1 cellular context compared by ENCODE assay signal in the genomic region with DNA sequence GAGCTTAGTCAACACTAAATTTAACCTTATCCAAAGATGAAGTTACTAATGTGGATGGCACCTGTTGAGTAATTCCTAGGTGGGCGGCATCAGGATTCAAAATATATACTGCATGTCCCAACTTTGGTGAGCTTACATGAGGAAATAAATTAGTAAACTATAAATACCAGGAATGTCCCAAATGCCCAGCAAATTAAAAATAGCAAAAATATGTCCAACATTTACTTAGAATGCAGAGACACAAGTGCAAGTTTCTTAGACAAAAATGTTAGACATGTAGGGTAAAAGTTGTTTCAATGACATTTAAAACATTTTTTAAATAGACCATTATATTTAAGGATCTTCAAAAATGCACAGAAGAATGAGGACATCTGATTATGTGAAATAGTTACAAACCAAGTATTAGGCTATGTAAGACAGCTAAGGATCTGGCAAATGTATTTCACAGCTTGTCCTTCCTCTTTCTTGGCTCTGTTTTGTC.
TF ChIP-seq lines count a peak whose summit lies in the region.

No MANE protein-coding gene starts in this region.

TF ChIP-seq in SK-N-SH treated with all-trans-retinoic acid at 6 μM for 48 hours, 23 proteins besides CTCF, POLR2A, EP300 and RAD21 (continued from another document):
- TF ChIP-seq, protein P1, sequence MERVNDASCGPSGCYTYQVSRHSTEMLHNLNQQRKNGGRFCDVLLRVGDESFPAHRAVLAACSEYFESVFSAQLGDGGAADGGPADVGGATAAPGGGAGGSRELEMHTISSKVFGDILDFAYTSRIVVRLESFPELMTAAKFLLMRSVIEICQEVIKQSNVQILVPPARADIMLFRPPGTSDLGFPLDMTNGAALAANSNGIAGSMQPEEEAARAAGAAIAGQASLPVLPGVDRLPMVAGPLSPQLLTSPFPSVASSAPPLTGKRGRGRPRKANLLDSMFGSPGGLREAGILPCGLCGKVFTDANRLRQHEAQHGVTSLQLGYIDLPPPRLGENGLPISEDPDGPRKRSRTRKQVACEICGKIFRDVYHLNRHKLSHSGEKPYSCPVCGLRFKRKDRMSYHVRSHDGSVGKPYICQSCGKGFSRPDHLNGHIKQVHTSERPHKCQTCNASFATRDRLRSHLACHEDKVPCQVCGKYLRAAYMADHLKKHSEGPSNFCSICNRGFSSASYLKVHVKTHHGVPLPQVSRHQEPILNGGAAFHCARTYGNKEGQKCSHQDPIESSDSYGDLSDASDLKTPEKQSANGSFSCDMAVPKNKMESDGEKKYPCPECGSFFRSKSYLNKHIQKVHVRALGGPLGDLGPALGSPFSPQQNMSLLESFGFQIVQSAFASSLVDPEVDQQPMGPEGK (CRISPR knock-in tag; IDR thresholded peaks at IDR 0.05; ENCODE audit: borderline replicate concordance): no peak
- TF ChIP-seq ZC3H10 (CRISPR knock-in tag; IDR thresholded peaks at IDR 0.05): no peak
TF ChIP-seq in SK-N-SH treated with all-trans-retinoic acid at 6 μM for 48 hours: peak in this region for 0.
